In the genomic region with DNA sequence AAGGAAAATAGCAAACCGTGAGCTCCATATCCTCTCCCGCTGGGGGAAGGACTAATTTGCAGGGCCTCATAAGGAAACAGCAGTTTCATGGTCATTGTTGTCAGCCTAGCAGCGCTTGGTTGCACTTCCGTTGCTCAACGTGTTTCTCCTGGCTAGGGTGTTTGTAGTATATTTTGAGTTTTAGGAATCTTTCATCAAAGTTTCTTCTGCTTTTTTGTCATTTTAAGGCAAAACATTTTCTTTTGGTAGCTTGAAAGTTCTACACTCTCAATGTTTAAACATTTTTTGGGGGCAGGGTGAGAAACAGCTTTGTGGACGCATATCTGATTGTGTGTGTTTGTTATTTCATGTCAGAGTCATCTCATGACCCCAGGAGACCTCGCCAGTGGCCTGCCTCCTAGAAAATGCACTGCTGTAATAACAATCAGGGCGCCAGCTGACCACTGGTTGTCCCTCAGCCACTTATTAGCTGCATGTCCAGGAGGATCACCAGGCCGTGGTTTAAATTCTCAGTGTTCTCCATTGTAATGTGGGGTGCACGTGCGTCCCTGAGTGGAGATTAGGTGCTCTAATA, we compare ENCODE assay signal across 9 cellular contexts. TPM values are rescaled to one million over a fixed set of nuclear protein-coding genes. Genes with fewer than 3 reads are reported as not detected.
DNase-seq lines count a peak whose midpoint lies in the region; ATAC-seq and TF ChIP-seq lines count a peak whose summit lies in the region.
"Had no signal": no experiment of that assay in that cellular context is flagged by ENCODE, and none has a peak within 500 bp of the region (broad histone marks: within the 10 kb centered on the region; RNA-seq: fewer than 3 reads in every experiment).

No MANE protein-coding gene starts in this region.

- TF ChIP-seq POLR2A in ovary (IDR thresholded peaks at IDR 0.05) = no peak

- H3K9me3 ChIP-seq in CD4-positive, alpha-beta T cell (ENCODE audit: control insufficient read depth, low read length) = no peaks in the 10 kb centered on the region
- no peaks in the 10 kb centered on the region for H3K9me3 ChIP-seq in ovary

- POLR2A ChIA-PET in CD4-positive, alpha-beta T cell (lab: Charles Lee) = interaction anchor here (1.0 to 2.8 kb wide), 2 partner anchors 14 to 17 kb away, joined by 3 to 11 read pairs; no protein-coding TSS in a partner anchor

- no peaks in the 10 kb centered on the region for H3K27me3 ChIP-seq in CD4-positive, alpha-beta T cell (ENCODE audit: control insufficient read depth, insufficient read depth, low read length)
- no peaks in the 10 kb centered on the region for H3K27me3 ChIP-seq in ovary

- no peak overlapping the region for H3K4me3 ChIP-seq in ovary

- peak overlapping the region; percentile 50 for H3K4me3 Mint-ChIP-seq in CD4-positive, alpha-beta T cell
- peak overlapping the region; percentile 52 for H3K4me3 Mint-ChIP-seq in activated naive CD8-positive, alpha-beta T cell

- no peak for TF ChIP-seq CTCF in CD4-positive, alpha-beta T cell (IDR thresholded peaks at IDR 0.05)
- no peak for TF ChIP-seq CTCF in ovary (IDR thresholded peaks at IDR 0.05)

- H3K4me1 ChIP-seq in ovary (ENCODE audit: insufficient read depth) = peaks cover 36% of the 10 kb centered on the region

- peaks cover 91% of the 10 kb centered on the region for H3K4me1 Mint-ChIP-seq in CD4-positive, alpha-beta T cell (ENCODE audit: low read depth)
- peaks cover 84% of the 10 kb centered on the region for H3K4me1 Mint-ChIP-seq in activated naive CD8-positive, alpha-beta T cell (ENCODE audit: low read depth)

- H3K27me3 Mint-ChIP-seq in CD4-positive, alpha-beta T cell = no peaks in the 10 kb centered on the region
- no peaks in the 10 kb centered on the region for H3K27me3 Mint-ChIP-seq in activated naive CD8-positive, alpha-beta T cell

- ATAC-seq in CD4-positive, alpha-beta T cell (ENCODE audit: poor library complexity) = peak; percentile 28
- ATAC-seq in HG03095 (IDR thresholded peaks at IDR 0.05; ENCODE audit: unreplicated experiment) = peak; percentile 58
- ATAC-seq in HG02798 (IDR thresholded peaks at IDR 0.05; ENCODE audit: poor library complexity, unreplicated experiment) = no peak

- H3K36me3 Mint-ChIP-seq in CD4-positive, alpha-beta T cell (ENCODE audit: low read depth) = no peaks in the 10 kb centered on the region
- H3K36me3 Mint-ChIP-seq in activated naive CD8-positive, alpha-beta T cell = peaks cover 8% of the 10 kb centered on the region

- no peak for TF ChIP-seq EP300 in ovary (IDR thresholded peaks at IDR 0.05)

- intact Hi-C loops in CD4-positive, alpha-beta T cell (cut with DNase I, micrococcal nuclease) = loop anchor here in 1 of 2 experiments (2.0 kb wide), 1 partner anchor 18 kb away; no protein-coding TSS in a partner anchor
- intact Hi-C loops in ovary (cut with DNase I) = no loop called here

- H3K36me3 ChIP-seq in ovary = no peaks in the 10 kb centered on the region

- H3K9me3 Mint-ChIP-seq in CD4-positive, alpha-beta T cell = no peaks in the 10 kb centered on the region
- no peaks in the 10 kb centered on the region for H3K9me3 Mint-ChIP-seq in activated naive CD8-positive, alpha-beta T cell (ENCODE audit: low read depth)

- H3K27ac Mint-ChIP-seq in CD4-positive, alpha-beta T cell = peak overlapping the region; percentile 6
- peak overlapping the region; percentile 52 for H3K27ac Mint-ChIP-seq in activated naive CD8-positive, alpha-beta T cell

- no peak overlapping the region for H3K27ac ChIP-seq in CD4-positive, alpha-beta T cell (ENCODE audit: low read depth, low read length)
- no peak overlapping the region for H3K27ac ChIP-seq in ovary

- WGBS in ovary, 3 donors = 72 to 80% (median 77%) methylated on average over 11 of the region's 11 CpGs

- DNase-seq in CD4-positive, alpha-beta T cell = no peak
- peak; percentile 56 to 86 for DNase-seq in lung microvascular endothelial cell (ENCODE audit: low read depth in 2 of 2)
- no peak for DNase-seq in ovary
- no peak for DNase-seq in NCI-H510A (lab: John Stamatoyannopoulos, UW)
- DNase-seq in HuH-7.5 (ENCODE audit: low spot score) = no peak
- DNase-seq: activated CD8-positive, alpha-beta memory T cell treated with anti-CD3 and anti-CD28 coated beads, Interleukin-2, amount 50 U/mL, for 48 hours had no signal

- CTCF ChIA-PET in CD4-positive, alpha-beta T cell (lab: Charles Lee) = no interaction called here

RNA-seq across cellular contexts. Expression of gene JARID2, which starts 20.6 kb away (rescaled TPM):
- total RNA-seq in CD4-positive, alpha-beta T cell = 10 to 100 TPM; 32.0 to 33.0 TPM
- total RNA-seq in lung microvascular endothelial cell = 7.0 and 11.7 TPM in 2 replicates
- 10 to 100 TPM in 2 of 7 donors, 1 to 10 TPM in 5; 6.1 to 17.4 (median 8.7) TPM for total RNA-seq in ovary
- 1 to 10 TPM; 4.5 to 6.9 TPM for polyA plus RNA-seq in ovary

Comparison
In these comparisons a context has a peak if more than half of its experiments do, and no peak if none do; other contexts are left out.
1. DNase-seq: peak in lung microvascular endothelial cell (2 of 2); none in CD4-positive, alpha-beta T cell (0 of 10), ovary (0 of 5), NCI-H510A (single experiment) and HuH-7.5 (single experiment).